ENCODE assay signal across 10 cellular contexts in genomic region chr19:16067205-16067938, GRCh38. TPM values are rescaled to one million over a fixed set of nuclear protein-coding genes. Genes with fewer than 3 reads are reported as not detected.
DNase-seq lines count a peak whose midpoint lies in the region; ATAC-seq and TF ChIP-seq lines count a peak whose summit lies in the region.
"Had no signal": no experiment of that assay in that cellular context is flagged by ENCODE, and none has a peak within 500 bp of the region (broad histone marks: within the 10 kb centered on the region; RNA-seq: fewer than 3 reads in every experiment).

No MANE protein-coding gene starts in this region.

- no peak for TF ChIP-seq CTCF in chondrocyte (IDR thresholded peaks at IDR 0.05)
- no peak for TF ChIP-seq CTCF in lower lobe of right lung (IDR thresholded peaks at IDR 0.05)

- H3K4me1 Mint-ChIP-seq in chondrocyte (ENCODE audit: low read depth) = peaks cover 19% of the 10 kb centered on the region

- H3K27ac ChIP-seq in lower lobe of right lung = peak overlapping the region; percentile 67

- peak; percentile 50 for DNase-seq in activated effector memory CD4-positive, alpha-beta T cell treated with anti-CD3 and anti-CD28 coated beads, Interleukin-2, amount 50 U/mL, for 16 hours
- DNase-seq in activated effector memory CD4-positive, alpha-beta T cell treated with Interleukin-2 at 50 U/mL for 16 hours = no peak
- DNase-seq in chondrocyte (ENCODE audit: low spot score) (peak; percentile 95), lower lobe of right lung (peak; percentile 84), NCI-H1694 (lab: John Stamatoyannopoulos, UW) (no peak)
- DNase-seq: NCI-H1417 treated with DMSO at 0.1 percent for 48 hours had no signal

- H3K36me3 ChIP-seq in lower lobe of right lung = no peaks in the 10 kb centered on the region

- no peaks in the 10 kb centered on the region for H3K36me3 Mint-ChIP-seq in chondrocyte (ENCODE audit: low read depth)
- H3K36me3 Mint-ChIP-seq: CD8-positive, alpha-beta memory T cell had no signal

- no peaks in the 10 kb centered on the region for H3K27me3 Mint-ChIP-seq in chondrocyte (ENCODE audit: low read depth)

- peak overlapping the region; percentile 90 for H3K27ac Mint-ChIP-seq in chondrocyte (ENCODE audit: unreplicated experiment)

- H3K9me3 ChIP-seq in lower lobe of right lung = no peaks in the 10 kb centered on the region

- ATAC-seq in lower lobe of right lung = peak; percentile 57 to 69
- ATAC-seq in HG03565 (IDR thresholded peaks at IDR 0.05; ENCODE audit: unreplicated experiment) = no peak
- no peak for ATAC-seq in HG03139 (IDR thresholded peaks at IDR 0.05; ENCODE audit: unreplicated experiment)
- no peak for ATAC-seq in GM19467 (IDR thresholded peaks at IDR 0.05; ENCODE audit: unreplicated experiment)

- H3K9me3 Mint-ChIP-seq in chondrocyte (ENCODE audit: low read depth) = peaks cover 2% of the 10 kb centered on the region
- H3K9me3 Mint-ChIP-seq: CD8-positive, alpha-beta memory T cell had no signal

- no peak overlapping the region for H3K4me3 Mint-ChIP-seq in chondrocyte (ENCODE audit: unreplicated experiment)

- H3K4me3 ChIP-seq in lower lobe of right lung = peak overlapping the region; percentile 40

- H3K27me3 ChIP-seq in lower lobe of right lung (ENCODE audit: low read depth) = no peaks in the 10 kb centered on the region

- intact Hi-C loops in lower lobe of right lung (cut with DNase I) = no loop called here

- peaks cover 38% of the 10 kb centered on the region for H3K4me1 ChIP-seq in lower lobe of right lung

RNA-seq across cellular contexts. Expression of gene TPM4, which starts 8.9 kb away (rescaled TPM):
- total RNA-seq in chondrocyte = 774 to 1,188 TPM (median 1,175 TPM) in 3 replicates
- total RNA-seq in lower lobe of right lung = 319 TPM

RNA-seq across cellular contexts. Expression of gene RAB8A, which starts 44.3 kb away (rescaled TPM):
- total RNA-seq in chondrocyte = 65.5 to 73.7 TPM (median 69.9 TPM) in 3 replicates
- 110 TPM for total RNA-seq in lower lobe of right lung

Comparison
In these comparisons a context has a peak if more than half of its experiments do, and no peak if none do; other contexts are left out.
1. DNase-seq: peak in activated effector memory CD4-positive, alpha-beta T cell treated with anti-CD3 and anti-CD28 coated beads, Interleukin-2, amount 50 U/mL, for 16 hours (single experiment), chondrocyte (single experiment) and lower lobe of right lung (single experiment); none in activated effector memory CD4-positive, alpha-beta T cell treated with Interleukin-2 at 50 U/mL for 16 hours (single experiment) and NCI-H1694 (single experiment).
2. ATAC-seq: peak in lower lobe of right lung (2 of 2); none in HG03565 (single experiment), HG03139 (single experiment) and GM19467 (single experiment).